1 cellular context compared by ENCODE assay signal in genomic region chr2:235493775-235494715, GRCh38.
TF ChIP-seq lines count a peak whose summit lies in the region.

Gene AGAP1, plus strand, starts transcription at chr2:235494043.

TF ChIP-seq in HepG2, 621 proteins besides CTCF, POLR2A, EP300 and RAD21 (continued from another document):
- TF ChIP-seq FUBP1 (CRISPR knock-in tag; IDR thresholded peaks at IDR 0.05; ENCODE audit: borderline replicate concordance) (no peak), ATF1 (CRISPR knock-in tag; IDR thresholded peaks at IDR 0.05) (no peak), ASH2L (IDR thresholded peaks at IDR 0.05; ENCODE audit: insufficient read length, low read depth, low read length) (peak; percentile 12), SALL2 (CRISPR knock-in tag; IDR thresholded peaks at IDR 0.05) (peak; percentile 83), MXI1 (IDR thresholded peaks at IDR 0.05; ENCODE audit: borderline replicate concordance, low read depth, low read length) (no peak; the same call in 2 of the 3 replicates), ZNF780A (CRISPR knock-in tag; IDR thresholded peaks at IDR 0.05) (no peak), YEATS4 (CRISPR knock-in tag; IDR thresholded peaks at IDR 0.05; ENCODE audit: borderline replicate concordance) (peak; percentile 55; the same call in 1 of the 2 replicates), KLF12 (CRISPR knock-in tag; IDR thresholded peaks at IDR 0.05; ENCODE audit: borderline replicate concordance) (no peak), SP4 (CRISPR knock-in tag; IDR thresholded peaks at IDR 0.05) (peak; percentile 65; the same call in 1 of the 2 replicates), FOXP1 (IDR thresholded peaks at IDR 0.05) (no peak), FOXP1 (CRISPR knock-in tag; IDR thresholded peaks at IDR 0.05) (no peak), WIZ (CRISPR knock-in tag; IDR thresholded peaks at IDR 0.05) (no peak), ZNF687 (CRISPR knock-in tag; IDR thresholded peaks at IDR 0.05) (peak; percentile 40), YEATS2 (CRISPR knock-in tag; IDR thresholded peaks at IDR 0.05; ENCODE audit: borderline replicate concordance) (0 out of 2 replicates have a peak, but pooled peaks have one; percentile 9), U2AF1 (optimal IDR thresholded peaks at IDR 0.05; ENCODE audit: low read depth, low read length) (no peak), ELF3 (CRISPR knock-in tag; IDR thresholded peaks at IDR 0.05) (0 out of 2 replicates have a peak, but pooled peaks have one; percentile 24), SALL1 (CRISPR knock-in tag; IDR thresholded peaks at IDR 0.05) (0 out of 2 replicates have a peak, but pooled peaks have one; percentile 35), MYC (CRISPR knock-in tag; IDR thresholded peaks at IDR 0.05; ENCODE audit: borderline replicate concordance) (peak; percentile 70; the same call in 1 of the 2 replicates), ELF1 (CRISPR knock-in tag; IDR thresholded peaks at IDR 0.05) (0 out of 2 replicates have a peak, but pooled peaks have one; percentile 16), ZFY (CRISPR knock-in tag; IDR thresholded peaks at IDR 0.05) (peak; percentile 84), SUZ12 (IDR thresholded peaks at IDR 0.05; ENCODE audit: low read depth, low read length) (peak; percentile 51; the same call in 1 of the 2 replicates), ZC3H13 (CRISPR knock-in tag; IDR thresholded peaks at IDR 0.05) (0 out of 2 replicates have a peak, but pooled peaks have one; percentile 41), ZNF3 (CRISPR knock-in tag; IDR thresholded peaks at IDR 0.05) (no peak), IRF2 (CRISPR knock-in tag; IDR thresholded peaks at IDR 0.05) (peak; percentile 60; the same call in 1 of the 2 replicates), GMEB1 (CRISPR knock-in tag; IDR thresholded peaks at IDR 0.05; ENCODE audit: borderline replicate concordance) (peak; percentile 89), ZNF883 (CRISPR knock-in tag; IDR thresholded peaks at IDR 0.05; ENCODE audit: not compliant biosample characterization) (no peak), TBP (CRISPR knock-in tag; IDR thresholded peaks at IDR 0.05) (no peak), ZBTB2 (CRISPR knock-in tag; IDR thresholded peaks at IDR 0.05; ENCODE audit: low read depth) (peak; percentile 81), POGK (CRISPR knock-in tag; conservative IDR thresholded peaks at IDR 0.05) (no peak), GABPA (IDR thresholded peaks at IDR 0.05; ENCODE audit: low read depth, low read length) (peak; percentile 65), GABPA (CRISPR knock-in tag; IDR thresholded peaks at IDR 0.05; ENCODE audit: low read depth) (peak; percentile 70)
TF ChIP-seq in HepG2: peak in this region for 66.
